30 cellular contexts compared by ENCODE assay signal in the genomic region with DNA sequence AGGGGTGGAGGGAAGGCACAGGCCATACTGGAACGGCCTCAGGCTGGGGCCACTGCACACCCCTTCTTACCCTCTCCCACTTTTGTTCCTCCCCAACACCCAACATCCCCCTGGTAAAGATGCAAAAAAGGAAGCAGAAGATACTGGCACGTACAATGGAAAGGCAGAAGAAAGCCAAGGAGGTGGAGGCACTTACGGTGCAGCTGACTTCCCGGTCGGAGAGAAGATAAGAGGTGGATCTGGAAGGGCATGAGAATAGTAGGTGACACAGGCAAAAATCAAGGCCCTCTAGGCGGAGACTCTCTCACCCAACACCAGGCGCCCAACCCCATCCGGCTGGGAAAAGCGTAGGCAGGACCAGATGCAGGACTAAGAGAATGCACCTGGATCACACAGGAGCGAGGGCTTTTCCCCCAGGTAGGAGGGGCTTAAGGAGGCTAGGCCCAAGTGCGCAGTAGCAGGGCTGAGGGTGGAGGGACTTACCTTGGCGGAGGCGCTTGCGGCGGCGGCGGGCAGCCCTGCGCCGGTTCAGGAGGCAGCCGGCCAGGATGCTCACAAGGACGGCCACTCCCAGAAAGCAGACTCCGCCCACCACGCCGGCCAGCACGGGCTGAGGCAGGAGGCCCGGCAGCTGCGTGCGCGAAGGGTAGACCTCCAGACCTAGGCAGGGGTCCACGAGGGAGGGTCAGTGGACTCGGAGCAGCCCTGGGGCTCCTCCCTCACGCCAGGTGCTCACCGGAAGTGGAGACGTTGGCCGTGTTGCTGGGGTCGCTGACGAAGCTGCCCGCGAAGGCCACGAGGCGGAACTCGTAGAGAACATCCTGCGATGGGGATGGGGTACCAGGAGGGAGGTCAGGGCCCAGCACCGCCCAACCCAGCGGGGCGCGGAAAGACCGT. TPM values are rescaled to one million over a fixed set of nuclear protein-coding genes. Genes with fewer than 3 reads are reported as not detected.
DNase-seq lines count a peak whose midpoint lies in the region; ATAC-seq, FAIRE-seq and TF ChIP-seq lines count a peak whose summit lies in the region.
"Had no signal": no experiment of that assay in that cellular context is flagged by ENCODE, and none has a peak within 500 bp of the region (broad histone marks: within the 10 kb centered on the region; RNA-seq: fewer than 3 reads in every experiment).

No MANE protein-coding gene starts in this region.

- no peaks in the 10 kb centered on the region for H3K36me3 ChIP-seq in K562 (ENCODE audit: control insufficient read depth, insufficient read depth, low read length)
- no peaks in the 10 kb centered on the region for H3K36me3 ChIP-seq in pancreas
- H3K36me3 ChIP-seq: SJCRH30 had no signal

- TF ChIP-seq EP300 in K562 (IDR thresholded peaks at IDR 0.05; ENCODE audit: low read length) = no peak

- no peaks in the 10 kb centered on the region for H3K9me1 ChIP-seq in K562 (ENCODE audit: control insufficient read depth, insufficient read depth, low read length)

- intact Hi-C loops in K562 (cut with micrococcal nuclease) = loop anchor here (10.0 kb wide), 2 partner anchors 95 to 335 kb away; partner anchors contain the start of gene DCAF8
- intact Hi-C loops in pancreas (cut with DNase I) = no loop called here
- intact Hi-C loops in activated CD4-positive, alpha-beta T cell treated with anti-CD3 and anti-CD28 coated beads for 36 hours (cut with DNase I, micrococcal nuclease) = loop anchor here in 1 of 2 experiments (10.0 kb wide), 3 partner anchors 275 to 1465 kb away; partner anchors contain the start of genes AIM2 and PEA15

- no peak for TF ChIP-seq CTCF in H9 (conservative IDR thresholded peaks at IDR 0.05)
- no peak for TF ChIP-seq CTCF in K562 (IDR thresholded peaks at IDR 0.05 in 2 of 3, conservative IDR thresholded peaks at IDR 0.05 in 1 of 3; ENCODE audit: insufficient read depth in 2 of 3, low read depth in 1 of 3, low read length in 3 of 3)
- TF ChIP-seq CTCF in pancreas (IDR thresholded peaks at IDR 0.05) = no peak

- H3K4me1 Mint-ChIP-seq in H9 = peaks cover 12 to 14% of the 10 kb centered on the region in 2 experiments
- H3K4me1 Mint-ChIP-seq in activated CD4-positive, alpha-beta T cell treated with anti-CD3 and anti-CD28 coated beads for 36 hours = peaks cover 6% of the 10 kb centered on the region
- H3K4me1 Mint-ChIP-seq in activated T-helper 17 cell treated with anti-CD3 and anti-CD28 coated beads, Interleukin-2, amount 50 U/mL, for 72 hours = peaks cover 12% of the 10 kb centered on the region

- no peak overlapping the region for H3K56ac ChIP-seq in H9 (ENCODE audit: insufficient read length, low read depth, low read length)

- no peak overlapping the region for H4K91ac ChIP-seq in H9 (ENCODE audit: insufficient read length, low read depth, low read length)

- peaks cover 18 to 30% (median 29%) of the 10 kb centered on the region in 3 experiments for H3K36me3 Mint-ChIP-seq in H9 (ENCODE audit: insufficient read depth in 1 of 3, low read depth in 3 of 3)
- peaks cover 2% of the 10 kb centered on the region for H3K36me3 Mint-ChIP-seq in activated CD4-positive, alpha-beta T cell treated with anti-CD3 and anti-CD28 coated beads for 36 hours (ENCODE audit: low read depth)
- peaks cover 13% of the 10 kb centered on the region for H3K36me3 Mint-ChIP-seq in activated T-helper 17 cell treated with anti-CD3 and anti-CD28 coated beads, Interleukin-2, amount 50 U/mL, for 72 hours (ENCODE audit: low read depth)

- peak overlapping the region; percentile 14; the same call in 1 of the 2 replicates for H3K4me3 ChIP-seq in K562
- peak overlapping the region; percentile 17; the same call in 1 of the 2 replicates for H3K4me3 ChIP-seq in iPS-18c (ENCODE audit: insufficient read depth, low read depth, low read length)
- peak overlapping the region in 2 of 4 donors; percentile 13 to 30 for H3K4me3 ChIP-seq in pancreas
- H3K4me3 ChIP-seq: lung, SJCRH30 had no signal

- CTCF ChIA-PET in K562 (lab: Yijun Ruan, JAX; ENCODE audit: low intra/inter-chr PET ratio) = no interaction called here
- CTCF ChIA-PET in activated CD4-positive, alpha-beta T cell treated with anti-CD3 and anti-CD28 coated beads for 36 hours (lab: Charles Lee) = interaction anchor here (0.6 to 12.5 kb wide), 3 partner anchors 9 to 158 kb away, joined by 3 to 237 read pairs (median 3); no protein-coding TSS in a partner anchor

- H2AK5ac ChIP-seq in H9 (ENCODE audit: insufficient read length, low read length) = no peak overlapping the region

- H3K27me3 ChIP-seq in H9 (ENCODE audit: insufficient read depth, low read length) = no peaks in the 10 kb centered on the region
- peaks cover 5 to 33% of the 10 kb centered on the region in 2 experiments; a peak in 3 of 5 replicates for H3K27me3 ChIP-seq in K562 (ENCODE audit: control insufficient read depth in 2 of 2, insufficient read depth in 2 of 2, low read length in 2 of 2)
- no peaks in the 10 kb centered on the region for H3K27me3 ChIP-seq in pancreas

- 0 out of 2 replicates have a peak, but pooled peaks have one; percentile 30 for TF ChIP-seq POLR2A in K562 (conservative IDR thresholded peaks at IDR 0.05)

- H3T11ph ChIP-seq in H9 (ENCODE audit: low read length) = no peak overlapping the region

- H2BK12ac ChIP-seq in H9 (ENCODE audit: insufficient read length, low read depth, low read length) = no peak overlapping the region

- H2BK20ac ChIP-seq in H9 (ENCODE audit: low read depth, low read length, poor library complexity, severe bottlenecking) = no peak overlapping the region

- no peak overlapping the region for H2AFZ ChIP-seq in H9 (ENCODE audit: low read length)
- peak overlapping the region; percentile 94 for H2AFZ ChIP-seq in K562 (ENCODE audit: low read depth, low read length)

- in situ Hi-C loops in K562 (cut with MboI) = no loop called here

- H3K9ac ChIP-seq in H9 (ENCODE audit: extremely low read depth, insufficient read length, low read length) = no peak overlapping the region
- peak overlapping the region in 1 of 2 experiments; percentile 76; a peak in 1 of 4 replicates for H3K9ac ChIP-seq in K562 (ENCODE audit: insufficient read depth in 1 of 2, low read depth in 2 of 2, low read length in 2 of 2)

- TF ChIP-seq RAD21 in K562 (CRISPR knock-in tag; conservative IDR thresholded peaks at IDR 0.05 in 1 of 2, IDR thresholded peaks at IDR 0.05 in 1 of 2) = no peak

- H2BK5ac ChIP-seq in H9 (ENCODE audit: insufficient read length, low read length) = no peak overlapping the region

- no peak overlapping the region for H3K4me2 ChIP-seq in H9 (ENCODE audit: insufficient read depth, insufficient read length, low read length)
- peak overlapping the region; percentile 71 for H3K4me2 ChIP-seq in K562 (ENCODE audit: insufficient read depth, low read length)

- no peak overlapping the region; a peak in 1 of 5 replicates for H3K4me3 Mint-ChIP-seq in H9
- H3K4me3 Mint-ChIP-seq in activated CD4-positive, alpha-beta T cell treated with anti-CD3 and anti-CD28 coated beads for 36 hours = no peak overlapping the region
- no peak overlapping the region for H3K4me3 Mint-ChIP-seq in activated T-helper 17 cell treated with anti-CD3 and anti-CD28 coated beads, Interleukin-2, amount 50 U/mL, for 72 hours
- H3K4me3 Mint-ChIP-seq: activated CD4-positive, alpha-beta memory T cell treated with anti-CD3 and anti-CD28 coated beads for 36 hours; CD4-positive, CD25-positive, alpha-beta regulatory T cell; type B pancreatic cell had no signal

- H3K27ac Mint-ChIP-seq in H9 = peak overlapping the region in 2 of 3 experiments; percentile 29 to 40; a peak in 4 of 7 replicates
- no peak overlapping the region for H3K27ac Mint-ChIP-seq in activated CD4-positive, alpha-beta T cell treated with anti-CD3 and anti-CD28 coated beads for 36 hours
- no peak overlapping the region for H3K27ac Mint-ChIP-seq in activated T-helper 17 cell treated with anti-CD3 and anti-CD28 coated beads, Interleukin-2, amount 50 U/mL, for 72 hours
- H3K27ac Mint-ChIP-seq: activated CD4-positive, alpha-beta memory T cell treated with anti-CD3 and anti-CD28 coated beads for 36 hours; CD4-positive, CD25-positive, alpha-beta regulatory T cell; type B pancreatic cell had no signal

- BruUV-seq in K562 (replicated peaks; lab: Mats Ljungman, UMichigan) = no TSS peak

- DNase-seq in H9 = peak; percentile 96
- DNase-seq in K562 (ENCODE audit: extremely low read depth in 1 of 4, low spot score in 3 of 4) = peak; percentile 73 to 83 (median 80)
- DNase-seq in pancreas = peak; percentile 88 to 95 (median 94)
- DNase-seq in central memory CD4-positive, alpha-beta T cell = no peak
- no peak for DNase-seq in activated CD4-positive, alpha-beta T cell treated with anti-CD3 and anti-CD28 coated beads for 36 hours
- DNase-seq: activated CD4-positive, alpha-beta memory T cell treated with anti-CD3 and anti-CD28 coated beads for 36 hours; activated T-cell treated with anti-CD3 and anti-CD28 coated beads for 4 hours; anterior cingulate cortex; CD4-positive, CD25-positive, alpha-beta regulatory T cell; DMS153; effector memory CD4-positive, alpha-beta T cell; KBM-7; MV-4-11; naive B cell; NCI-H1694; NCI-H226; SJCRH30; stimulated activated CD4-positive, alpha-beta T cell treated with anti-CD3 and anti-CD28 coated beads, Interleukin-2, amount 100 ng/mL, for 24 hours; stimulated activated naive CD4-positive, alpha-beta T cell treated with Interleukin-2 at 50 U/mL for 16 hours; WERI-Rb-1 had no signal

- no peaks in the 10 kb centered on the region; a peak in 1 of 5 replicates for H3K9me3 Mint-ChIP-seq in H9
- no peaks in the 10 kb centered on the region for H3K9me3 Mint-ChIP-seq in activated CD4-positive, alpha-beta T cell treated with anti-CD3 and anti-CD28 coated beads for 36 hours (ENCODE audit: low read depth)
- H3K9me3 Mint-ChIP-seq in activated T-helper 17 cell treated with anti-CD3 and anti-CD28 coated beads, Interleukin-2, amount 50 U/mL, for 72 hours = no peaks in the 10 kb centered on the region
- H3K9me3 Mint-ChIP-seq: activated CD4-positive, alpha-beta memory T cell treated with anti-CD3 and anti-CD28 coated beads for 36 hours; naive B cell; type B pancreatic cell had no signal

- H3K18ac ChIP-seq in H9 (ENCODE audit: insufficient read length, low read depth, low read length) = no peak overlapping the region

- no peak overlapping the region for H3K23ac ChIP-seq in H9 (ENCODE audit: insufficient read length, low read depth, low read length)

- H3K9me3 ChIP-seq in H9 (ENCODE audit: control insufficient read depth, low read depth, low read length) (no peaks in the 10 kb centered on the region), K562 (replicated peaks; ENCODE audit: control insufficient read depth, insufficient read depth, low read depth, low read length) (no peaks in the 10 kb centered on the region), iPS-18c (ENCODE audit: control insufficient read depth, insufficient read depth, low read length) (no peaks in the 10 kb centered on the region), pancreas (no peaks in the 10 kb centered on the region)
- H3K9me3 ChIP-seq: SJCRH30 had no signal

- H4K5ac ChIP-seq in H9 (ENCODE audit: insufficient read length, low read depth, low read length) = no peak overlapping the region

- H4K8ac ChIP-seq in H9 (replicated peaks; ENCODE audit: insufficient read length, low read depth, low read length) = no peak overlapping the region

- H4K20me1 ChIP-seq in H9 (ENCODE audit: control insufficient read depth, insufficient read depth, insufficient read length) (no peaks in the 10 kb centered on the region), K562 (replicated peaks; ENCODE audit: control insufficient read depth, insufficient read depth, low read length) (no peaks in the 10 kb centered on the region)

- WGBS in H9 (ENCODE audit: extremely low coverage, insufficient read length, low lambda C conversion rate) = no CpG with 5 or more reads among the region's 48 CpGs
- 10% methylated on average over 43 of the region's 48 CpGs for WGBS in K562 (ENCODE audit: insufficient coverage, low coverage, missing lambda C conversion rate)
- 51 to 55% methylated on average over 40 to 48 of the region's 48 CpGs for WGBS in pancreas, 2 donors

- no peak overlapping the region for H2BK15ac ChIP-seq in H9 (ENCODE audit: low read depth, low read length)

- H3K79me2 ChIP-seq in H9 (ENCODE audit: insufficient read depth, low read length) = no peaks in the 10 kb centered on the region
- peaks cover 12% of the 10 kb centered on the region for H3K79me2 ChIP-seq in K562 (ENCODE audit: control insufficient read depth, insufficient read depth, low read length)

- ATAC-seq in K562 = peak; percentile 70
- ATAC-seq in pancreas = peak; percentile 57 to 68 (median 62)
- ATAC-seq in activated CD4-positive, alpha-beta T cell treated with anti-CD3 and anti-CD28 coated beads for 36 hours = no peak
- no peak for ATAC-seq in activated T-helper 17 cell treated with anti-CD3 and anti-CD28 coated beads, Interleukin-2, amount 50 U/mL, for 72 hours (replicated peaks)
- no peak for ATAC-seq in GM21360 (IDR thresholded peaks at IDR 0.05; ENCODE audit: unreplicated experiment)
- ATAC-seq: Panc1 had no signal

- peaks cover 3% of the 10 kb centered on the region for H3K27me3 Mint-ChIP-seq in H9 (ENCODE audit: low read depth)
- H3K27me3 Mint-ChIP-seq in activated CD4-positive, alpha-beta T cell treated with anti-CD3 and anti-CD28 coated beads for 36 hours = no peaks in the 10 kb centered on the region
- no peaks in the 10 kb centered on the region for H3K27me3 Mint-ChIP-seq in activated T-helper 17 cell treated with anti-CD3 and anti-CD28 coated beads, Interleukin-2, amount 50 U/mL, for 72 hours
- H3K27me3 Mint-ChIP-seq: activated CD4-positive, alpha-beta memory T cell treated with anti-CD3 and anti-CD28 coated beads for 36 hours; type B pancreatic cell had no signal

- FAIRE-seq in K562 (lab: Jason Lieb, UNC) (peak; percentile 52), pancreas (lab: Jason Lieb, UNC) (no peak)
- FAIRE-seq: GM12891, GM19239 had no signal

- no peak overlapping the region for H2BK120ac ChIP-seq in H9 (ENCODE audit: low read depth, low read length, poor library complexity, severe bottlenecking)

- POLR2A ChIA-PET in K562 (lab: Yijun Ruan, JAX) = interaction anchor here (0.7 to 1.7 kb wide), 6 partner anchors 8 to 102 kb away, joined by 3 to 7 read pairs (median 4); partner anchors contain the start of gene PIGM
- POLR2A ChIA-PET in activated CD4-positive, alpha-beta T cell treated with anti-CD3 and anti-CD28 coated beads for 36 hours (lab: Charles Lee) = no interaction called here

- no peaks in the 10 kb centered on the region for H3K4me1 ChIP-seq in H9 (ENCODE audit: insufficient read depth, low read length)
- peaks cover 4 to 59% of the 10 kb centered on the region in 2 experiments; a peak in 3 of 5 replicates for H3K4me1 ChIP-seq in K562 (replicated peaks in 1 of 2; ENCODE audit: control insufficient read depth in 2 of 2, insufficient read depth in 2 of 2, low read length in 2 of 2)
- H3K4me1 ChIP-seq in pancreas = peaks cover 8 to 12% (median 10%) of the 10 kb centered on the region in 3 donors
- H3K4me1 ChIP-seq: SJCRH30 had no signal

- H3K14ac ChIP-seq in H9 (ENCODE audit: insufficient read depth, low read length) = no peak overlapping the region

- H3K27ac ChIP-seq in H9 (ENCODE audit: insufficient read length, low read depth, low read length) (no peak overlapping the region), K562 (ENCODE audit: extremely low read depth, low read depth, low read length) (no peak overlapping the region), pancreas (peak overlapping the region in 3 of 4 donors; percentile 39 to 68 (median 54))
- H3K27ac ChIP-seq: SJCRH30, WERI-Rb-1 had no signal

- no peaks in the 10 kb centered on the region for H3K79me1 ChIP-seq in H9 (ENCODE audit: insufficient read depth, low read depth, low read length, poor library complexity, severe bottlenecking)

- peaks cover 14% of the 10 kb centered on the region for H3K23me2 ChIP-seq in H9 (ENCODE audit: insufficient read length, low read depth, low read length, poor library complexity, severe bottlenecking)

- H3K4ac ChIP-seq in H9 (ENCODE audit: low read depth, low read length) = no peak overlapping the region

RNA-seq across cellular contexts. Expression of gene TAGLN2, which starts 4.1 kb away (rescaled TPM):
- total RNA-seq in H9 (2021) (76.7 and 80.5 TPM in 2 replicates), K562 (2014; rRNA removed) (456 and 502 TPM in 2 replicates), K562 (2014; rRNA removed; fragmentation: Illumina TruSeq; extraction: Trizol) (180 and 192 TPM in 2 replicates), K562 (2015; rRNA removed; fragmentation: Illumina TruSeq; extraction: Trizol) (247 and 249 TPM in 2 replicates), K562 (2021) (498 and 506 TPM in 2 replicates), pancreas (100 to 1,000 TPM in 4 of 6 donors, 10 to 100 TPM in 2; 93.2 to 242 (median 117) TPM)
- total RNA-seq in K562 (2011; cell fraction: chromatin; rRNA removed; ENCODE audit: low replicate concordance) = 38.5 and 101 TPM in 2 replicates
- total RNA-seq in K562 (2011; cell fraction: nucleolus; rRNA removed) = 100 and 103 TPM in 2 replicates
- 95.8 and 128 TPM in 2 replicates for total RNA-seq in K562 (2011; cell fraction: nucleoplasm; rRNA removed)
- polyA plus RNA-seq in K562 (2011; rRNA removed) (414 and 518 TPM in 2 replicates), K562 (2014; fragmentation: Illumina TruSeq; extraction: Trizol) (565 and 573 TPM in 2 replicates), K562 (2014; fragmentation: Nextera tagmentation; extraction: Ambion mirVana) (100 to 1,000 TPM; 334 to 683 TPM), K562 (2014; rRNA removed) (455 and 456 TPM in 2 replicates), pancreas (100 to 1,000 TPM; 198 to 200 TPM)
- polyA plus RNA-seq in K562 (2011; cell fraction: cytosol; rRNA removed) = 883 and 1,031 TPM in 2 replicates
- 273 and 355 TPM in 2 replicates for polyA plus RNA-seq in K562 (2011; cell fraction: nucleus; rRNA removed)
- 571 and 615 TPM in 2 replicates for polyA plus RNA-seq in K562 (2012)
- polyA minus RNA-seq in K562 (2011; rRNA and poly(A)+ RNA removed) = 196 and 205 TPM in 2 replicates
- 239 and 243 TPM in 2 replicates for polyA minus RNA-seq in K562 (2011; cell fraction: cytosol; rRNA and poly(A)+ RNA removed)
- 47.4 and 74.8 TPM in 2 replicates for polyA minus RNA-seq in K562 (2011; cell fraction: nucleus; rRNA and poly(A)+ RNA removed)
- total RNA-seq in activated CD4-positive, alpha-beta T cell treated with anti-CD3 and anti-CD28 coated beads for 36 hours = 100 to 1,000 TPM; 410 to 495 TPM
- 100 to 1,000 TPM; 457 to 593 TPM for total RNA-seq in activated T-helper 17 cell treated with anti-CD3 and anti-CD28 coated beads, Interleukin-2, amount 50 U/mL, for 72 hours

RNA-seq across cellular contexts. Expression of gene IGSF9, which starts 16.0 kb away (rescaled TPM):
- total RNA-seq in H9 (2021) (11.3 and 12.3 TPM in 2 replicates), K562 (2014; rRNA removed) (0.09 and 0.24 TPM in 2 replicates), K562 (2014; rRNA removed; fragmentation: Illumina TruSeq; extraction: Trizol) (0.04 TPM in 1 of 2 replicates, not detected in the other), K562 (2015; rRNA removed; fragmentation: Illumina TruSeq; extraction: Trizol) (0.04 and 0.08 TPM in 2 replicates), K562 (2021) (0.29 and 0.34 TPM in 2 replicates), pancreas (1 to 10 TPM in 5 of 6 donors, under 1 TPM in 1; 0.83 to 4.3 (median 1.5) TPM)
- 0.28 TPM in 1 of 2 replicates, not detected in the other for total RNA-seq in K562 (2011; cell fraction: chromatin; rRNA removed; ENCODE audit: low replicate concordance)
- total RNA-seq in K562 (2011; cell fraction: nucleolus; rRNA removed) = 0.13 and 0.17 TPM in 2 replicates
- 0.15 and 0.29 TPM in 2 replicates for total RNA-seq in K562 (2011; cell fraction: nucleoplasm; rRNA removed)
- polyA plus RNA-seq in K562 (2011; rRNA removed) (0.03 and 0.09 TPM in 2 replicates), K562 (2014; fragmentation: Illumina TruSeq; extraction: Trizol) (0.19 and 0.22 TPM in 2 replicates), K562 (2014; fragmentation: Nextera tagmentation; extraction: Ambion mirVana) (under 1 TPM in 1 of 2 experiments, not detected in 1; 0.04 TPM), K562 (2014; rRNA removed) (0.25 and 0.31 TPM in 2 replicates), pancreas (1 to 10 TPM; 3.0 to 5.4 TPM)
- polyA plus RNA-seq in K562 (2011; cell fraction: cytosol; rRNA removed) = 0.07 and 0.12 TPM in 2 replicates
- 0.38 TPM in 2 replicates for polyA plus RNA-seq in K562 (2011; cell fraction: nucleus; rRNA removed)
- polyA plus RNA-seq in K562 (2012) = 0.18 and 0.26 TPM in 2 replicates
- 0.07 TPM in 1 of 2 replicates, not detected in the other for polyA minus RNA-seq in K562 (2011; rRNA and poly(A)+ RNA removed)
- 0.19 TPM in 1 of 2 replicates, not detected in the other for polyA minus RNA-seq in K562 (2011; cell fraction: cytosol; rRNA and poly(A)+ RNA removed)
- polyA minus RNA-seq in K562 (2011; cell fraction: nucleus; rRNA and poly(A)+ RNA removed) = 0.11 and 0.13 TPM in 2 replicates
- under 1 TPM in 1 of 2 experiments, not detected in 1; 0.07 TPM for total RNA-seq in activated CD4-positive, alpha-beta T cell treated with anti-CD3 and anti-CD28 coated beads for 36 hours
- not detected for total RNA-seq in activated T-helper 17 cell treated with anti-CD3 and anti-CD28 coated beads, Interleukin-2, amount 50 U/mL, for 72 hours
- total RNA-seq: CD4-positive, CD25-positive, alpha-beta regulatory T cell; chondrocyte had no signal

RNA-seq across cellular contexts. Expression of gene SLAMF9, which starts 24.6 kb away (rescaled TPM):
- total RNA-seq in H9 (2021) = not detected in 2 replicates
- not detected in 2 replicates for total RNA-seq in K562 (2011; cell fraction: chromatin; rRNA removed; ENCODE audit: low replicate concordance)
- not detected in 2 replicates for total RNA-seq in K562 (2011; cell fraction: nucleolus; rRNA removed)
- total RNA-seq in K562 (2011; cell fraction: nucleoplasm; rRNA removed) = not detected in 2 replicates
- not detected in 2 replicates for total RNA-seq in K562 (2014; rRNA removed)
- total RNA-seq in K562 (2014; rRNA removed; fragmentation: Illumina TruSeq; extraction: Trizol) = not detected in 2 replicates
- not detected in 2 replicates for total RNA-seq in K562 (2015; rRNA removed; fragmentation: Illumina TruSeq; extraction: Trizol)
- not detected in 2 replicates for total RNA-seq in K562 (2021)
- 0.13 TPM in 1 of 2 replicates, not detected in the other for polyA plus RNA-seq in K562 (2011; rRNA removed)
- polyA plus RNA-seq in K562 (2011; cell fraction: cytosol; rRNA removed) = not detected in 2 replicates
- not detected in 2 replicates for polyA plus RNA-seq in K562 (2011; cell fraction: nucleus; rRNA removed)
- polyA plus RNA-seq in K562 (2012) = 0.19 TPM in 1 of 2 replicates, not detected in the other
- polyA plus RNA-seq in K562 (2014; fragmentation: Illumina TruSeq; extraction: Trizol) = 0.25 TPM in 1 of 2 replicates, not detected in the other
- under 1 TPM in 1 of 2 experiments, not detected in 1; 0.21 TPM for polyA plus RNA-seq in K562 (2014; fragmentation: Nextera tagmentation; extraction: Ambion mirVana)
- polyA plus RNA-seq in K562 (2014; rRNA removed) = not detected in 2 replicates
- not detected in 2 replicates for polyA minus RNA-seq in K562 (2011; rRNA and poly(A)+ RNA removed)
- polyA minus RNA-seq in K562 (2011; cell fraction: cytosol; rRNA and poly(A)+ RNA removed) = not detected in 2 replicates
- not detected in 2 replicates for polyA minus RNA-seq in K562 (2011; cell fraction: nucleus; rRNA and poly(A)+ RNA removed)
- total RNA-seq in pancreas = not detected
- not detected for polyA plus RNA-seq in pancreas
- not detected for total RNA-seq in activated CD4-positive, alpha-beta T cell treated with anti-CD3 and anti-CD28 coated beads for 36 hours
- total RNA-seq in activated T-helper 17 cell treated with anti-CD3 and anti-CD28 coated beads, Interleukin-2, amount 50 U/mL, for 72 hours = not detected
- total RNA-seq: activated CD4-positive, alpha-beta memory T cell treated with anti-CD3 and anti-CD28 coated beads for 36 hours; CD4-positive, CD25-positive, alpha-beta regulatory T cell; chondrocyte; SJCRH30; T-helper 2 cell treated with Interferon-gamma antibody and Interleukin-4, amounts not matched to agents 100 ng/mL and 5 ng/mL, for 36 hours had no signal
- polyA plus RNA-seq: CD4-positive, CD25-positive, alpha-beta regulatory T cell had no signal

RNA-seq across cellular contexts. Expression of gene CFAP45, which starts 29.4 kb away (rescaled TPM):
- total RNA-seq in H9 (2021) (0.53 and 0.85 TPM in 2 replicates), K562 (2014; rRNA removed) (1.2 and 1.5 TPM in 2 replicates), K562 (2014; rRNA removed; fragmentation: Illumina TruSeq; extraction: Trizol) (1.2 and 1.7 TPM in 2 replicates), K562 (2015; rRNA removed; fragmentation: Illumina TruSeq; extraction: Trizol) (0.94 and 1.4 TPM in 2 replicates), K562 (2021) (0.72 and 1.6 TPM in 2 replicates), pancreas (under 1 TPM in 4 of 6 donors, not detected in 2; 0.16 to 0.54 (median 0.31) TPM)
- total RNA-seq in K562 (2011; cell fraction: chromatin; rRNA removed; ENCODE audit: low replicate concordance) = 1.8 and 2.4 TPM in 2 replicates
- total RNA-seq in K562 (2011; cell fraction: nucleolus; rRNA removed) = 0.33 and 1.1 TPM in 2 replicates
- 1.2 and 2.4 TPM in 2 replicates for total RNA-seq in K562 (2011; cell fraction: nucleoplasm; rRNA removed)
- polyA plus RNA-seq in K562 (2011; rRNA removed) (0.85 and 1.5 TPM in 2 replicates), K562 (2014; fragmentation: Illumina TruSeq; extraction: Trizol) (1.6 and 2.0 TPM in 2 replicates), K562 (2014; fragmentation: Nextera tagmentation; extraction: Ambion mirVana) (1 to 10 TPM in 1 of 2 experiments, under 1 TPM in 1; 0.65 to 1.3 TPM), K562 (2014; rRNA removed) (1.0 and 2.4 TPM in 2 replicates), pancreas (1 to 10 TPM in 1 of 2 donors, under 1 TPM in 1; 0.80 to 1.5 TPM)
- 0.43 and 0.59 TPM in 2 replicates for polyA plus RNA-seq in K562 (2011; cell fraction: cytosol; rRNA removed)
- polyA plus RNA-seq in K562 (2011; cell fraction: nucleus; rRNA removed) = 0.97 and 1.1 TPM in 2 replicates
- 0.91 and 1.0 TPM in 2 replicates for polyA plus RNA-seq in K562 (2012)
- 1.6 and 1.8 TPM in 2 replicates for polyA minus RNA-seq in K562 (2011; rRNA and poly(A)+ RNA removed)
- polyA minus RNA-seq in K562 (2011; cell fraction: cytosol; rRNA and poly(A)+ RNA removed) = 0.48 and 0.91 TPM in 2 replicates
- polyA minus RNA-seq in K562 (2011; cell fraction: nucleus; rRNA and poly(A)+ RNA removed) = 0.40 and 0.89 TPM in 2 replicates
- 1 to 10 TPM in 1 of 2 experiments, under 1 TPM in 1; 0.98 to 1.1 TPM for total RNA-seq in activated CD4-positive, alpha-beta T cell treated with anti-CD3 and anti-CD28 coated beads for 36 hours
- 1 to 10 TPM in 1 of 2 donors, under 1 TPM in 1; 0.78 to 3.6 TPM for total RNA-seq in activated T-helper 17 cell treated with anti-CD3 and anti-CD28 coated beads, Interleukin-2, amount 50 U/mL, for 72 hours

Comparison
In these comparisons a context has a peak if more than half of its experiments do, and no peak if none do; other contexts are left out.
1. DNase-seq: peak in H9 (single experiment), K562 (4 of 4) and pancreas (6 of 6); none in central memory CD4-positive, alpha-beta T cell (single experiment) and activated CD4-positive, alpha-beta T cell treated with anti-CD3 and anti-CD28 coated beads for 36 hours (single experiment).
2. H3K27ac ChIP-seq: peak in pancreas (3 of 4); none in H9 (single experiment) and K562 (single experiment).
3. H3K27ac Mint-ChIP-seq: peak in H9 (2 of 3); none in activated CD4-positive, alpha-beta T cell treated with anti-CD3 and anti-CD28 coated beads for 36 hours (single experiment) and activated T-helper 17 cell treated with anti-CD3 and anti-CD28 coated beads, Interleukin-2, amount 50 U/mL, for 72 hours (single experiment).
4. ATAC-seq: peak in K562 (single experiment) and pancreas (4 of 4); none in activated CD4-positive, alpha-beta T cell treated with anti-CD3 and anti-CD28 coated beads for 36 hours (single experiment), activated T-helper 17 cell treated with anti-CD3 and anti-CD28 coated beads, Interleukin-2, amount 50 U/mL, for 72 hours (single experiment) and GM21360 (single experiment).